1 cellular context compared by ENCODE assay signal in the genomic region with DNA sequence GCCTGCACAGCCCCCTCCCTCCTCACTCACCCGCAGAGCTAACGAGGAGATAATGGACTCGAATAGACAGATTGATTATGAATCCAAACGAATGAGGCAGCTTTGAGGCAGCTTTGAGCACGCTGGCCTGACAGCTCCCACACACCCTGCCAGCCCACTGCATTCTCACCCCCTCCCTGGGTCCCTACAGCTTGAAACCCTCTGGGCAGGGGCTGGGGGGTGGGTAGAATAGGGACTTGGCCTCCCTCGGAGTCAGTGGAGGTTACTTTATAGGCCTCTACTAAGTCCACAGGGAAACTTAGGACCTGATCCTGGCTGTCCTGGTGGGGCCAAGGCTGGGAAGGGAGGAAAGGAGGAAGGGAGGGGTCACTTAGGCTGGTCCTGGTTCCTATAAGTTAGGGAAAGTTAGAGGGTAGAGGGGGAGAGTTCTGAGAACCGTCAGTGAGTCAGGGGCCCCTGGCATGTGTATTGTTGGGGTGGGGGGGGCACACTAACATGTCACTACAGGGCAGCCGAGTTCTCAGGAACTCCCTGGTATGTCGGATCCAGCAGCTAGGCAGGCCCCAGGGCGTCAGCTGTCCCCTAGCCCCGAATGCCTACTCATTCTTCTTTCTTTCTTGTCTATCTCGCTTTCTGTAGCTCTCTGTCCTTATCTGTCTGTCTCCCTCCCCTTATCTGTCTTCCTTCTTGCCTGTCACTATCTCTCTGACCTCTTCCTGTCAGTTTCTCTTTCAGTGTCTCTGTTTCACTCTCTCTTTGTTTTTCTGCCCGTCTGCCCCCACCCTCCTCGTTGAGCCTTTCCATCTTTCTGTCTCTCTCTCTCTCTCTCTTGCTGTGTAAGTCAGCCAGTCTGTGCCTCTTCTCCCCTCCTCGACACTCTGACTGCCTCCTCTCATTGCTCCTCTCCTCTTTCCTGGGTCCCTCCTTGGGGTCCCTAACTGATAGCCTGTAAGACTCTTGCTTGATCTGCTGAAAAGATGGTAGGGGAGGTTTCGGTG.
A peak's percentile ranks its signal among the peaks of the same experiment; 100 is the strongest.
TF ChIP-seq lines count a peak whose summit lies in the region.

No MANE protein-coding gene starts in this region.

TF ChIP-seq in K562, 482 proteins besides CTCF, POLR2A, EP300 and RAD21 (continued from another document and continues in another):
- TF ChIP-seq, protein P1, sequence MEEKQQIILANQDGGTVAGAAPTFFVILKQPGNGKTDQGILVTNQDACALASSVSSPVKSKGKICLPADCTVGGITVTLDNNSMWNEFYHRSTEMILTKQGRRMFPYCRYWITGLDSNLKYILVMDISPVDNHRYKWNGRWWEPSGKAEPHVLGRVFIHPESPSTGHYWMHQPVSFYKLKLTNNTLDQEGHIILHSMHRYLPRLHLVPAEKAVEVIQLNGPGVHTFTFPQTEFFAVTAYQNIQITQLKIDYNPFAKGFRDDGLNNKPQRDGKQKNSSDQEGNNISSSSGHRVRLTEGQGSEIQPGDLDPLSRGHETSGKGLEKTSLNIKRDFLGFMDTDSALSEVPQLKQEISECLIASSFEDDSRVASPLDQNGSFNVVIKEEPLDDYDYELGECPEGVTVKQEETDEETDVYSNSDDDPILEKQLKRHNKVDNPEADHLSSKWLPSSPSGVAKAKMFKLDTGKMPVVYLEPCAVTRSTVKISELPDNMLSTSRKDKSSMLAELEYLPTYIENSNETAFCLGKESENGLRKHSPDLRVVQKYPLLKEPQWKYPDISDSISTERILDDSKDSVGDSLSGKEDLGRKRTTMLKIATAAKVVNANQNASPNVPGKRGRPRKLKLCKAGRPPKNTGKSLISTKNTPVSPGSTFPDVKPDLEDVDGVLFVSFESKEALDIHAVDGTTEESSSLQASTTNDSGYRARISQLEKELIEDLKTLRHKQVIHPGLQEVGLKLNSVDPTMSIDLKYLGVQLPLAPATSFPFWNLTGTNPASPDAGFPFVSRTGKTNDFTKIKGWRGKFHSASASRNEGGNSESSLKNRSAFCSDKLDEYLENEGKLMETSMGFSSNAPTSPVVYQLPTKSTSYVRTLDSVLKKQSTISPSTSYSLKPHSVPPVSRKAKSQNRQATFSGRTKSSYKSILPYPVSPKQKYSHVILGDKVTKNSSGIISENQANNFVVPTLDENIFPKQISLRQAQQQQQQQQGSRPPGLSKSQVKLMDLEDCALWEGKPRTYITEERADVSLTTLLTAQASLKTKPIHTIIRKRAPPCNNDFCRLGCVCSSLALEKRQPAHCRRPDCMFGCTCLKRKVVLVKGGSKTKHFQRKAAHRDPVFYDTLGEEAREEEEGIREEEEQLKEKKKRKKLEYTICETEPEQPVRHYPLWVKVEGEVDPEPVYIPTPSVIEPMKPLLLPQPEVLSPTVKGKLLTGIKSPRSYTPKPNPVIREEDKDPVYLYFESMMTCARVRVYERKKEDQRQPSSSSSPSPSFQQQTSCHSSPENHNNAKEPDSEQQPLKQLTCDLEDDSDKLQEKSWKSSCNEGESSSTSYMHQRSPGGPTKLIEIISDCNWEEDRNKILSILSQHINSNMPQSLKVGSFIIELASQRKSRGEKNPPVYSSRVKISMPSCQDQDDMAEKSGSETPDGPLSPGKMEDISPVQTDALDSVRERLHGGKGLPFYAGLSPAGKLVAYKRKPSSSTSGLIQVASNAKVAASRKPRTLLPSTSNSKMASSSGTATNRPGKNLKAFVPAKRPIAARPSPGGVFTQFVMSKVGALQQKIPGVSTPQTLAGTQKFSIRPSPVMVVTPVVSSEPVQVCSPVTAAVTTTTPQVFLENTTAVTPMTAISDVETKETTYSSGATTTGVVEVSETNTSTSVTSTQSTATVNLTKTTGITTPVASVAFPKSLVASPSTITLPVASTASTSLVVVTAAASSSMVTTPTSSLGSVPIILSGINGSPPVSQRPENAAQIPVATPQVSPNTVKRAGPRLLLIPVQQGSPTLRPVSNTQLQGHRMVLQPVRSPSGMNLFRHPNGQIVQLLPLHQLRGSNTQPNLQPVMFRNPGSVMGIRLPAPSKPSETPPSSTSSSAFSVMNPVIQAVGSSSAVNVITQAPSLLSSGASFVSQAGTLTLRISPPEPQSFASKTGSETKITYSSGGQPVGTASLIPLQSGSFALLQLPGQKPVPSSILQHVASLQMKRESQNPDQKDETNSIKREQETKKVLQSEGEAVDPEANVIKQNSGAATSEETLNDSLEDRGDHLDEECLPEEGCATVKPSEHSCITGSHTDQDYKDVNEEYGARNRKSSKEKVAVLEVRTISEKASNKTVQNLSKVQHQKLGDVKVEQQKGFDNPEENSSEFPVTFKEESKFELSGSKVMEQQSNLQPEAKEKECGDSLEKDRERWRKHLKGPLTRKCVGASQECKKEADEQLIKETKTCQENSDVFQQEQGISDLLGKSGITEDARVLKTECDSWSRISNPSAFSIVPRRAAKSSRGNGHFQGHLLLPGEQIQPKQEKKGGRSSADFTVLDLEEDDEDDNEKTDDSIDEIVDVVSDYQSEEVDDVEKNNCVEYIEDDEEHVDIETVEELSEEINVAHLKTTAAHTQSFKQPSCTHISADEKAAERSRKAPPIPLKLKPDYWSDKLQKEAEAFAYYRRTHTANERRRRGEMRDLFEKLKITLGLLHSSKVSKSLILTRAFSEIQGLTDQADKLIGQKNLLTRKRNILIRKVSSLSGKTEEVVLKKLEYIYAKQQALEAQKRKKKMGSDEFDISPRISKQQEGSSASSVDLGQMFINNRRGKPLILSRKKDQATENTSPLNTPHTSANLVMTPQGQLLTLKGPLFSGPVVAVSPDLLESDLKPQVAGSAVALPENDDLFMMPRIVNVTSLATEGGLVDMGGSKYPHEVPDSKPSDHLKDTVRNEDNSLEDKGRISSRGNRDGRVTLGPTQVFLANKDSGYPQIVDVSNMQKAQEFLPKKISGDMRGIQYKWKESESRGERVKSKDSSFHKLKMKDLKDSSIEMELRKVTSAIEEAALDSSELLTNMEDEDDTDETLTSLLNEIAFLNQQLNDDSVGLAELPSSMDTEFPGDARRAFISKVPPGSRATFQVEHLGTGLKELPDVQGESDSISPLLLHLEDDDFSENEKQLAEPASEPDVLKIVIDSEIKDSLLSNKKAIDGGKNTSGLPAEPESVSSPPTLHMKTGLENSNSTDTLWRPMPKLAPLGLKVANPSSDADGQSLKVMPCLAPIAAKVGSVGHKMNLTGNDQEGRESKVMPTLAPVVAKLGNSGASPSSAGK (IDR thresholded peaks at IDR 0.05): no peak
- no peak for TF ChIP-seq HMG20B (CRISPR knock-in tag; IDR thresholded peaks at IDR 0.05)
- TF ChIP-seq SMARCB1 (IDR thresholded peaks at IDR 0.05; ENCODE audit: insufficient read length, low read depth): no peak
- no peak for TF ChIP-seq HEY1 (CRISPR knock-in tag; IDR thresholded peaks at IDR 0.05; ENCODE audit: borderline replicate concordance)
- TF ChIP-seq PRMT5 (CRISPR knock-in tag; IDR thresholded peaks at IDR 0.05): no peak
- no peak for TF ChIP-seq ADNP (tag; IDR thresholded peaks at IDR 0.05)
- TF ChIP-seq, protein P2, sequence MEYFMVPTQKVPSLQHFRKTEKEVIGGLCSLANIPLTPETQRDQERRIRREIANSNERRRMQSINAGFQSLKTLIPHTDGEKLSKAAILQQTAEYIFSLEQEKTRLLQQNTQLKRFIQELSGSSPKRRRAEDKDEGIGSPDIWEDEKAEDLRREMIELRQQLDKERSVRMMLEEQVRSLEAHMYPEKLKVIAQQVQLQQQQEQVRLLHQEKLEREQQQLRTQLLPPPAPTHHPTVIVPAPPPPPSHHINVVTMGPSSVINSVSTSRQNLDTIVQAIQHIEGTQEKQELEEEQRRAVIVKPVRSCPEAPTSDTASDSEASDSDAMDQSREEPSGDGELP (CRISPR knock-in tag; IDR thresholded peaks at IDR 0.05; ENCODE audit: borderline replicate concordance): peak; percentile 70; the same call in 1 of the 2 replicates
- TF ChIP-seq GATAD2B (IDR thresholded peaks at IDR 0.05; ENCODE audit: borderline replicate concordance): peak; percentile 80; the same call in 1 of the 2 replicates
- TF ChIP-seq KLF10 (CRISPR knock-in tag; IDR thresholded peaks at IDR 0.05): no peak
- TF ChIP-seq ZNF79 (CRISPR knock-in tag; IDR thresholded peaks at IDR 0.05; ENCODE audit: low read depth): no peak
- TF ChIP-seq ZNF830 (CRISPR knock-in tag; IDR thresholded peaks at IDR 0.05): no peak
- TF ChIP-seq PTRF (tag; IDR thresholded peaks at IDR 0.05): no peak
- peak; percentile 98 for TF ChIP-seq SMARCE1 (IDR thresholded peaks at IDR 0.05)
- no peak for TF ChIP-seq STAG1 (CRISPR knock-in tag; IDR thresholded peaks at IDR 0.05; ENCODE audit: borderline replicate concordance)
- TF ChIP-seq CBFA2T2 (conservative IDR thresholded peaks at IDR 0.05): peak; percentile 87
- TF ChIP-seq, protein P3, sequence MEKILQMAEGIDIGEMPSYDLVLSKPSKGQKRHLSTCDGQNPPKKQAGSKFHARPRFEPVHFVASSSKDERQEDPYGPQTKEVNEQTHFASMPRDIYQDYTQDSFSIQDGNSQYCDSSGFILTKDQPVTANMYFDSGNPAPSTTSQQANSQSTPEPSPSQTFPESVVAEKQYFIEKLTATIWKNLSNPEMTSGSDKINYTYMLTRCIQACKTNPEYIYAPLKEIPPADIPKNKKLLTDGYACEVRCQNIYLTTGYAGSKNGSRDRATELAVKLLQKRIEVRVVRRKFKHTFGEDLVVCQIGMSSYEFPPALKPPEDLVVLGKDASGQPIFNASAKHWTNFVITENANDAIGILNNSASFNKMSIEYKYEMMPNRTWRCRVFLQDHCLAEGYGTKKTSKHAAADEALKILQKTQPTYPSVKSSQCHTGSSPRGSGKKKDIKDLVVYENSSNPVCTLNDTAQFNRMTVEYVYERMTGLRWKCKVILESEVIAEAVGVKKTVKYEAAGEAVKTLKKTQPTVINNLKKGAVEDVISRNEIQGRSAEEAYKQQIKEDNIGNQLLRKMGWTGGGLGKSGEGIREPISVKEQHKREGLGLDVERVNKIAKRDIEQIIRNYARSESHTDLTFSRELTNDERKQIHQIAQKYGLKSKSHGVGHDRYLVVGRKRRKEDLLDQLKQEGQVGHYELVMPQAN (IDR thresholded peaks at IDR 0.05; ENCODE audit: borderline replicate concordance): peak; percentile 53; the same call in 1 of the 2 replicates
- TF ChIP-seq ETV6 (IDR thresholded peaks at IDR 0.05; ENCODE audit: borderline replicate concordance in 1 of 2, low read depth in 2 of 2, low read length in 1 of 2): peak in 1 of 2 experiments; percentile 62; a peak in 2 of 4 replicates
- no peak for TF ChIP-seq ETV6 (CRISPR knock-in tag; IDR thresholded peaks at IDR 0.05; ENCODE audit: borderline replicate concordance)
- TF ChIP-seq HDAC6 (IDR thresholded peaks at IDR 0.05; ENCODE audit: low read depth, low read length): no peak
- TF ChIP-seq, protein P4, sequence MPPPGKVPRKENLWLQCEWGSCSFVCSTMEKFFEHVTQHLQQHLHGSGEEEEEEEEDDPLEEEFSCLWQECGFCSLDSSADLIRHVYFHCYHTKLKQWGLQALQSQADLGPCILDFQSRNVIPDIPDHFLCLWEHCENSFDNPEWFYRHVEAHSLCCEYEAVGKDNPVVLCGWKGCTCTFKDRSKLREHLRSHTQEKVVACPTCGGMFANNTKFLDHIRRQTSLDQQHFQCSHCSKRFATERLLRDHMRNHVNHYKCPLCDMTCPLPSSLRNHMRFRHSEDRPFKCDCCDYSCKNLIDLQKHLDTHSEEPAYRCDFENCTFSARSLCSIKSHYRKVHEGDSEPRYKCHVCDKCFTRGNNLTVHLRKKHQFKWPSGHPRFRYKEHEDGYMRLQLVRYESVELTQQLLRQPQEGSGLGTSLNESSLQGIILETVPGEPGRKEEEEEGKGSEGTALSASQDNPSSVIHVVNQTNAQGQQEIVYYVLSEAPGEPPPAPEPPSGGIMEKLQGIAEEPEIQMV (tag; conservative IDR thresholded peaks at IDR 0.05; ENCODE audit: low read depth): no peak
- TF ChIP-seq ZNF431 (CRISPR knock-in tag; IDR thresholded peaks at IDR 0.05): no peak
- TF ChIP-seq, protein P5, sequence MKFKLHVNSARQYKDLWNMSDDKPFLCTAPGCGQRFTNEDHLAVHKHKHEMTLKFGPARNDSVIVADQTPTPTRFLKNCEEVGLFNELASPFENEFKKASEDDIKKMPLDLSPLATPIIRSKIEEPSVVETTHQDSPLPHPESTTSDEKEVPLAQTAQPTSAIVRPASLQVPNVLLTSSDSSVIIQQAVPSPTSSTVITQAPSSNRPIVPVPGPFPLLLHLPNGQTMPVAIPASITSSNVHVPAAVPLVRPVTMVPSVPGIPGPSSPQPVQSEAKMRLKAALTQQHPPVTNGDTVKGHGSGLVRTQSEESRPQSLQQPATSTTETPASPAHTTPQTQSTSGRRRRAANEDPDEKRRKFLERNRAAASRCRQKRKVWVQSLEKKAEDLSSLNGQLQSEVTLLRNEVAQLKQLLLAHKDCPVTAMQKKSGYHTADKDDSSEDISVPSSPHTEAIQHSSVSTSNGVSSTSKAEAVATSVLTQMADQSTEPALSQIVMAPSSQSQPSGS (CRISPR knock-in tag; IDR thresholded peaks at IDR 0.05): no peak
- TF ChIP-seq ZNF445 (CRISPR knock-in tag; IDR thresholded peaks at IDR 0.05; ENCODE audit: low read depth): no peak
- no peak for TF ChIP-seq IRF2 (CRISPR knock-in tag; IDR thresholded peaks at IDR 0.05)
- TF ChIP-seq, protein P6, sequence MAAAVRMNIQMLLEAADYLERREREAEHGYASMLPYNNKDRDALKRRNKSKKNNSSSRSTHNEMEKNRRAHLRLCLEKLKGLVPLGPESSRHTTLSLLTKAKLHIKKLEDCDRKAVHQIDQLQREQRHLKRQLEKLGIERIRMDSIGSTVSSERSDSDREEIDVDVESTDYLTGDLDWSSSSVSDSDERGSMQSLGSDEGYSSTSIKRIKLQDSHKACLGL (CRISPR knock-in tag; IDR thresholded peaks at IDR 0.05; ENCODE audit: borderline replicate concordance, poor library complexity, severe bottlenecking): no peak
- no peak for TF ChIP-seq GTF2F1 (IDR thresholded peaks at IDR 0.05; ENCODE audit: low read depth, low read length)
- TF ChIP-seq, protein P7, sequence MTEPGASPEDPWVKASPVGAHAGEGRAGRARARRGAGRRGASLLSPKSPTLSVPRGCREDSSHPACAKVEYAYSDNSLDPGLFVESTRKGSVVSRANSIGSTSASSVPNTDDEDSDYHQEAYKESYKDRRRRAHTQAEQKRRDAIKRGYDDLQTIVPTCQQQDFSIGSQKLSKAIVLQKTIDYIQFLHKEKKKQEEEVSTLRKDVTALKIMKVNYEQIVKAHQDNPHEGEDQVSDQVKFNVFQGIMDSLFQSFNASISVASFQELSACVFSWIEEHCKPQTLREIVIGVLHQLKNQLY (CRISPR knock-in tag; conservative IDR thresholded peaks at IDR 0.05): no peak
- no peak for TF ChIP-seq GABPB2 (CRISPR knock-in tag; conservative IDR thresholded peaks at IDR 0.05)
- peak; percentile 94 for TF ChIP-seq ZEB2 (IDR thresholded peaks at IDR 0.05)
- no peak for TF ChIP-seq EZH2 (IDR thresholded peaks at IDR 0.05; ENCODE audit: borderline replicate concordance, low read depth, low read length)
- no peak for TF ChIP-seq ZC3H11A (IDR thresholded peaks at IDR 0.05; ENCODE audit: low read depth, low read length)
- no peak for TF ChIP-seq HMG20A (CRISPR knock-in tag; conservative IDR thresholded peaks at IDR 0.05)
- TF ChIP-seq ZNF197 (CRISPR knock-in tag; IDR thresholded peaks at IDR 0.05; ENCODE audit: low read depth): no peak
- TF ChIP-seq ZNF224 (CRISPR knock-in tag; IDR thresholded peaks at IDR 0.05): no peak
- TF ChIP-seq CBFA2T3 (IDR thresholded peaks at IDR 0.05): peak; percentile 95
- TF ChIP-seq, protein P8, sequence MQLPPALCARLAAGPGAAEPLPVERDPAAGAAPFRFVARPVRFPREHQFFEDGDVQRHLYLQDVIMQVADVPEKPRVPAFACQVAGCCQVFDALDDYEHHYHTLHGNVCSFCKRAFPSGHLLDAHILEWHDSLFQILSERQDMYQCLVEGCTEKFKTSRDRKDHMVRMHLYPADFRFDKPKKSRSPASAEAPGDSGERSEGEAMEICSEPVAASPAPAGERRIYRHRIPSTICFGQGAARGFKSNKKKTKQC (CRISPR knock-in tag; IDR thresholded peaks at IDR 0.05): no peak
- TF ChIP-seq FOXM1 (IDR thresholded peaks at IDR 0.05; ENCODE audit: low read depth): peak; percentile 72
- TF ChIP-seq FOXM1 (CRISPR knock-in tag; IDR thresholded peaks at IDR 0.05; ENCODE audit: low read depth): no peak
